In the genomic region with DNA sequence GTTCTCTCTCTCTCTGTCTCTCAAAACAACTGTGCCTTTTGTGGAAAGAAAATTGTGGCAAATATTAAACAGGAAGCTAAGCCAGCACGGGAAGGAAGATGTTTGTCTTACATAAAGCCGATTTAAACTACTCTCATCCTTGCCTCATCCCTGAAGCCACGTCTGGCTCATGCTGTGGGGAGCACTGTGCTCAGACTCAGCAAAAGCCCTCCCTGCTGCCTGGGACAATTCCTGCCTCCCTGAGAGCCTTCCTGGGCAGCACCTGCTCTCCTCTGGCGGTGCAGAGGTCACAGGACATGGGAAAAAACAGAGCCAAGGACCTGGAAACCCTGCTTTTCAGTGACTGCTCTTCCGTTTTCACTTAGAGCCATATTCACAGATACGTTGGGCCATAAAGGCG, we compare ENCODE assay signal across 20 cellular contexts.
DNase-seq lines count a peak whose midpoint lies in the region; ATAC-seq and TF ChIP-seq lines count a peak whose summit lies in the region.
"Had no signal": no experiment of that assay in that cellular context is flagged by ENCODE, and none has a peak within 500 bp of the region (broad histone marks: within the 10 kb centered on the region; RNA-seq: fewer than 3 reads in every experiment).

No MANE protein-coding gene starts in this region.

- no peak overlapping the region for H3K18ac ChIP-seq in mesenchymal stem cell (ENCODE audit: low read depth in 1 of 2, low read length in 2 of 2)

- no peak overlapping the region for H3K9ac ChIP-seq in mesenchymal stem cell (ENCODE audit: low read length)
- H3K9ac ChIP-seq: BLaER1 treated with 17β-estradiol and CSF1 and Interleukin-3, amounts not matched to agents 10 nM and 100 nM; KMS-11 had no signal

- no peaks in the 10 kb centered on the region for H3K36me3 ChIP-seq in WERI-Rb-1
- H3K36me3 ChIP-seq in mesenchymal stem cell (ENCODE audit: control insufficient read depth in 1 of 2, insufficient read depth in 2 of 2, low read depth in 1 of 2, low read length in 2 of 2), result no peaks in the 10 kb centered on the region
- H3K36me3 ChIP-seq: BLaER1 treated with 17β-estradiol and CSF1 and Interleukin-3, amounts not matched to agents 10 nM and 100 nM; HAP-1 had no signal

- DNase-seq in Ammon's horn (ENCODE audit: low spot score), result peak; percentile 16
- DNase-seq in NCI-H146 (lab: John Stamatoyannopoulos, UW), result peak; percentile 59
- peak; percentile 84 for DNase-seq in WERI-Rb-1
- DNase-seq in mesenchymal stem cell, result no peak
- no peak for DNase-seq in activated CD8-positive, alpha-beta T cell treated with anti-CD3 and anti-CD28 coated beads, Interleukin-2, amount 10 ng/mL, durations not matched to agents 7 days and 5 days
- no peak for DNase-seq in cortex of kidney (lab: John Stamatoyannopoulos, UW)
- no peak for DNase-seq in CD4-positive, alpha-beta T cell
- DNase-seq: CD8-positive, alpha-beta memory T cell; DMS79 treated with DMSO at 0.1 percent for 48 hours; MV-4-11; NCI-H1930; NCI-H2171; NK-92 treated with Interleukin-12 subunit alpha and Interleukin-12 subunit beta, amount 100 ng/mL, for 24 hours; Right ventricle myocardium superior had no signal

- H2BK120ac ChIP-seq in mesenchymal stem cell (ENCODE audit: low read depth, low read length), result no peak overlapping the region

- H3K9me3 ChIP-seq in WERI-Rb-1 (ENCODE audit: severe bottlenecking), result no peaks in the 10 kb centered on the region
- H3K9me3 ChIP-seq in mesenchymal stem cell (ENCODE audit: control insufficient read depth, low read length), result no peaks in the 10 kb centered on the region
- no peaks in the 10 kb centered on the region for H3K9me3 ChIP-seq in CD4-positive, alpha-beta T cell (ENCODE audit: control insufficient read depth, low read length)
- H3K9me3 ChIP-seq: A549, HAP-1 had no signal

- no peak overlapping the region for H3K4me3 Mint-ChIP-seq in activated CD8-positive, alpha-beta T cell treated with anti-CD3 and anti-CD28 coated beads, Interleukin-2, amount 10 ng/mL, durations not matched to agents 7 days and 5 days
- H3K4me3 Mint-ChIP-seq in CD4-positive, alpha-beta T cell, result no peak overlapping the region
- H3K4me3 Mint-ChIP-seq: CD8-positive, alpha-beta memory T cell had no signal

- no peak overlapping the region for H3K23ac ChIP-seq in mesenchymal stem cell (ENCODE audit: low read length in 2 of 2)

- no peak overlapping the region for H2BK12ac ChIP-seq in mesenchymal stem cell (ENCODE audit: low read length in 2 of 2)

- no peaks in the 10 kb centered on the region for H3K27me3 Mint-ChIP-seq in activated CD8-positive, alpha-beta T cell treated with anti-CD3 and anti-CD28 coated beads, Interleukin-2, amount 10 ng/mL, durations not matched to agents 7 days and 5 days (ENCODE audit: low read depth)
- no peaks in the 10 kb centered on the region for H3K27me3 Mint-ChIP-seq in CD4-positive, alpha-beta T cell

- H3K27me3 ChIP-seq in WERI-Rb-1 (ENCODE audit: insufficient read depth, low read depth, severe bottlenecking) (no peaks in the 10 kb centered on the region), mesenchymal stem cell (ENCODE audit: control insufficient read depth in 1 of 2, insufficient read depth in 1 of 2, low read length in 2 of 2) (no peaks in the 10 kb centered on the region)
- no peaks in the 10 kb centered on the region for H3K27me3 ChIP-seq in CD4-positive, alpha-beta T cell (ENCODE audit: control insufficient read depth, insufficient read depth, low read length)
- H3K27me3 ChIP-seq: BLaER1 treated with 17β-estradiol and CSF1 and Interleukin-3, amounts not matched to agents 10 nM and 100 nM had no signal

- H3K14ac ChIP-seq in mesenchymal stem cell (ENCODE audit: low read length in 2 of 2), result no peak overlapping the region

- CTCF ChIA-PET in activated CD8-positive, alpha-beta T cell treated with anti-CD3 and anti-CD28 coated beads, Interleukin-2, amount 10 ng/mL, durations not matched to agents 7 days and 5 days (lab: Charles Lee), result no interaction called here
- CTCF ChIA-PET in CD4-positive, alpha-beta T cell (lab: Charles Lee), result no interaction called here

- H2AK5ac ChIP-seq in mesenchymal stem cell (ENCODE audit: low read length, severe bottlenecking), result no peak overlapping the region

- POLR2A ChIA-PET in activated CD8-positive, alpha-beta T cell treated with anti-CD3 and anti-CD28 coated beads, Interleukin-2, amount 10 ng/mL, durations not matched to agents 7 days and 5 days (lab: Charles Lee), result no interaction called here
- POLR2A ChIA-PET in CD4-positive, alpha-beta T cell (lab: Charles Lee), result no interaction called here

- H3K4me1 Mint-ChIP-seq in activated CD8-positive, alpha-beta T cell treated with anti-CD3 and anti-CD28 coated beads, Interleukin-2, amount 10 ng/mL, durations not matched to agents 7 days and 5 days (ENCODE audit: low read depth), result no peaks in the 10 kb centered on the region
- no peaks in the 10 kb centered on the region for H3K4me1 Mint-ChIP-seq in CD4-positive, alpha-beta T cell (ENCODE audit: low read depth)
- H3K4me1 Mint-ChIP-seq: CD8-positive, alpha-beta memory T cell had no signal

- no peak overlapping the region for H2BK15ac ChIP-seq in mesenchymal stem cell (ENCODE audit: low read depth, poor library complexity, severe bottlenecking)

- H3K4me2 ChIP-seq in mesenchymal stem cell (ENCODE audit: low read length, poor library complexity, severe bottlenecking), result no peak overlapping the region
- H3K4me2 ChIP-seq: A549, KMS-11 had no signal

- H2BK5ac ChIP-seq in mesenchymal stem cell (ENCODE audit: low read depth, low read length, poor library complexity, severe bottlenecking), result no peak overlapping the region

- no peak overlapping the region for H2AFZ ChIP-seq in mesenchymal stem cell (ENCODE audit: low read depth, low read length)

- no peak overlapping the region for H3K4ac ChIP-seq in mesenchymal stem cell (ENCODE audit: low read depth in 1 of 2, low read length in 2 of 2)

- peaks cover 4% of the 10 kb centered on the region for H3K9me3 Mint-ChIP-seq in activated CD8-positive, alpha-beta T cell treated with anti-CD3 and anti-CD28 coated beads, Interleukin-2, amount 10 ng/mL, durations not matched to agents 7 days and 5 days (ENCODE audit: insufficient read depth)
- H3K9me3 Mint-ChIP-seq in CD4-positive, alpha-beta T cell, result peaks cover 2% of the 10 kb centered on the region
- H3K9me3 Mint-ChIP-seq: CD8-positive, alpha-beta memory T cell had no signal

- no peaks in the 10 kb centered on the region for H3K36me3 Mint-ChIP-seq in activated CD8-positive, alpha-beta T cell treated with anti-CD3 and anti-CD28 coated beads, Interleukin-2, amount 10 ng/mL, durations not matched to agents 7 days and 5 days (ENCODE audit: low read depth)
- no peaks in the 10 kb centered on the region for H3K36me3 Mint-ChIP-seq in CD4-positive, alpha-beta T cell (ENCODE audit: low read depth)
- H3K36me3 Mint-ChIP-seq: CD8-positive, alpha-beta memory T cell had no signal

- no peak for ATAC-seq in activated CD8-positive, alpha-beta T cell treated with anti-CD3 and anti-CD28 coated beads, Interleukin-2, amount 10 ng/mL, durations not matched to agents 7 days and 5 days
- no peak for ATAC-seq in GM18858 (IDR thresholded peaks at IDR 0.05; ENCODE audit: unreplicated experiment)
- ATAC-seq in CD4-positive, alpha-beta T cell (ENCODE audit: poor library complexity), result no peak
- ATAC-seq: A549 had no signal

- no peak overlapping the region for H4K91ac ChIP-seq in mesenchymal stem cell (ENCODE audit: low read length)

- H4K8ac ChIP-seq in mesenchymal stem cell (ENCODE audit: low read length), result no peak overlapping the region

- intact Hi-C loops in CD4-positive, alpha-beta T cell (cut with DNase I, micrococcal nuclease), result no loop called here

- TF ChIP-seq CTCF in WERI-Rb-1 (IDR thresholded peaks at IDR 0.05; ENCODE audit: low read depth, low read length), result no peak
- TF ChIP-seq CTCF in CD4-positive, alpha-beta T cell (IDR thresholded peaks at IDR 0.05), result no peak

- 55% methylated on average over 7 of the region's 7 CpGs for WGBS in mesenchymal stem cell

- no peak overlapping the region for H3K27ac Mint-ChIP-seq in activated CD8-positive, alpha-beta T cell treated with anti-CD3 and anti-CD28 coated beads, Interleukin-2, amount 10 ng/mL, durations not matched to agents 7 days and 5 days
- no peak overlapping the region for H3K27ac Mint-ChIP-seq in CD4-positive, alpha-beta T cell
- H3K27ac Mint-ChIP-seq: CD8-positive, alpha-beta memory T cell had no signal

- H3K27ac ChIP-seq in WERI-Rb-1 (peak overlapping the region; percentile 42), mesenchymal stem cell (ENCODE audit: low read length, poor library complexity, severe bottlenecking) (peak overlapping the region; percentile 48)
- H3K27ac ChIP-seq in CD4-positive, alpha-beta T cell (ENCODE audit: low read depth, low read length), result no peak overlapping the region
- H3K27ac ChIP-seq: A549; BLaER1 treated with 17β-estradiol and CSF1 and Interleukin-3, amounts not matched to agents 10 nM and 100 nM; HL-60; KMS-11 had no signal

- H3K4me3 ChIP-seq in WERI-Rb-1 (ENCODE audit: low read depth, low read length), result no peak overlapping the region; the same call in 1 of the 2 replicates
- no peak overlapping the region for H3K4me3 ChIP-seq in mesenchymal stem cell (ENCODE audit: insufficient read depth in 1 of 2, low read depth in 1 of 2, low read length in 2 of 2)
- H3K4me3 ChIP-seq: A549; BLaER1 treated with 17β-estradiol and CSF1 and Interleukin-3, amounts not matched to agents 10 nM and 100 nM; HAP-1 had no signal

- no peaks in the 10 kb centered on the region for H3K79me1 ChIP-seq in mesenchymal stem cell (replicated peaks; ENCODE audit: low read length, poor library complexity, severe bottlenecking)

- peaks cover 17% of the 10 kb centered on the region for H3K4me1 ChIP-seq in mesenchymal stem cell (ENCODE audit: control insufficient read depth, insufficient read depth, low read depth, low read length)
- H3K4me1 ChIP-seq: A549, HAP-1 had no signal

Comparison
In these comparisons a context has a peak if more than half of its experiments do, and no peak if none do; other contexts are left out.
1. DNase-seq: peak in Ammon's horn (single experiment), NCI-H146 (single experiment) and WERI-Rb-1 (single experiment); none in mesenchymal stem cell (single experiment), activated CD8-positive, alpha-beta T cell treated with anti-CD3 and anti-CD28 coated beads, Interleukin-2, amount 10 ng/mL, durations not matched to agents 7 days and 5 days (single experiment), cortex of kidney (single experiment) and CD4-positive, alpha-beta T cell (0 of 10).